ENCODE assay signal across 2 cellular contexts in the genomic region with DNA sequence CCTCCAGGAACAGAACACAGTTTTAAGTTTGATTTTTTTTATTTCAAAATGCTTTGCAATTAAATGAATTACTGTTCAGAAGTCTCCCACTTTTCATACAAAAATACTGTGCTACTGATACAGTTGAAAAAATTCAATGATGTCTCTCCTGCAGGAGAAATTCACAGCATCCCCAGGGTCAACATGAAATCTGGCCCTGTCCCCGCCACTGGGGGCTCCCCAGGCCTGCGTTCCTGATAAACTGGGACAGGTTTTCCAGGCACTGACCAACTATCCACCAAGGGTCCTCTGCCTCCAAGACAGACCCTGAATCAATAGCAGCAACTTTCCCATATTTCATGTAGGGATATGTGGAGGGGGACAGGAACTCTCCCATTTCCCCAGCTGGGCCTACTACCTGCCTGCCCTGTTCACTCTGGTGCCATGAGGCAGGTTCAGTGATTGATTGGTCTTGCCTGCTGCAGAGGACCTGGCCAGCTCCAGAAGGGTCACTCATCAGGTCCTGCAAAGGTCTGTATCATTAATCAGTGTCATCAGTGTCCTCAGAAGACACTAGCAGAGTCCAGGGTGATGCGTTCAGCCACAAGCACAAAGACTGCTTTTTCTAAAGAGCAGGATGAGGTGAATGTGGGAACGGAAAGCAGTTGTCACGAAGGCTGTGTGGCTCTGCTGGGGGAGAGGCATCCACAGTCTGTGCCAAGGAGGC.
TF ChIP-seq lines count a peak whose summit lies in the region.

No MANE protein-coding gene starts in this region.

TF ChIP-seq in IMR-90, 13 proteins besides CTCF, POLR2A, EP300 and RAD21:
- TF ChIP-seq MAZ (IDR thresholded peaks at IDR 0.05; ENCODE audit: borderline replicate concordance, low read depth, low read length): no peak
- no peak for TF ChIP-seq SMC3 (IDR thresholded peaks at IDR 0.05; ENCODE audit: low read depth, low read length)
- TF ChIP-seq, protein P1, sequence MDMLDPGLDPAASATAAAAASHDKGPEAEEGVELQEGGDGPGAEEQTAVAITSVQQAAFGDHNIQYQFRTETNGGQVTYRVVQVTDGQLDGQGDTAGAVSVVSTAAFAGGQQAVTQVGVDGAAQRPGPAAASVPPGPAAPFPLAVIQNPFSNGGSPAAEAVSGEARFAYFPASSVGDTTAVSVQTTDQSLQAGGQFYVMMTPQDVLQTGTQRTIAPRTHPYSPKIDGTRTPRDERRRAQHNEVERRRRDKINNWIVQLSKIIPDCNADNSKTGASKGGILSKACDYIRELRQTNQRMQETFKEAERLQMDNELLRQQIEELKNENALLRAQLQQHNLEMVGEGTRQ (IDR thresholded peaks at IDR 0.05; ENCODE audit: low read depth, low read length): no peak
- TF ChIP-seq RCOR1 (IDR thresholded peaks at IDR 0.05; ENCODE audit: insufficient replicate concordance, low read length): no peak
- TF ChIP-seq MXI1 (IDR thresholded peaks at IDR 0.05; ENCODE audit: borderline replicate concordance, low read depth, low read length): no peak
- TF ChIP-seq, protein P2, sequence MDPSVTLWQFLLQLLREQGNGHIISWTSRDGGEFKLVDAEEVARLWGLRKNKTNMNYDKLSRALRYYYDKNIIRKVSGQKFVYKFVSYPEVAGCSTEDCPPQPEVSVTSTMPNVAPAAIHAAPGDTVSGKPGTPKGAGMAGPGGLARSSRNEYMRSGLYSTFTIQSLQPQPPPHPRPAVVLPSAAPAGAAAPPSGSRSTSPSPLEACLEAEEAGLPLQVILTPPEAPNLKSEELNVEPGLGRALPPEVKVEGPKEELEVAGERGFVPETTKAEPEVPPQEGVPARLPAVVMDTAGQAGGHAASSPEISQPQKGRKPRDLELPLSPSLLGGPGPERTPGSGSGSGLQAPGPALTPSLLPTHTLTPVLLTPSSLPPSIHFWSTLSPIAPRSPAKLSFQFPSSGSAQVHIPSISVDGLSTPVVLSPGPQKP (IDR thresholded peaks at IDR 0.05; ENCODE audit: borderline replicate concordance, low read depth, low read length): no peak
- TF ChIP-seq BHLHE40 (IDR thresholded peaks at IDR 0.05; ENCODE audit: low read depth, low read length): no peak
- no peak for TF ChIP-seq MAFK (IDR thresholded peaks at IDR 0.05; ENCODE audit: low read depth, low read length)

TF ChIP-seq in K562, 482 proteins besides CTCF, POLR2A, EP300 and RAD21:
- TF ChIP-seq, protein P3, sequence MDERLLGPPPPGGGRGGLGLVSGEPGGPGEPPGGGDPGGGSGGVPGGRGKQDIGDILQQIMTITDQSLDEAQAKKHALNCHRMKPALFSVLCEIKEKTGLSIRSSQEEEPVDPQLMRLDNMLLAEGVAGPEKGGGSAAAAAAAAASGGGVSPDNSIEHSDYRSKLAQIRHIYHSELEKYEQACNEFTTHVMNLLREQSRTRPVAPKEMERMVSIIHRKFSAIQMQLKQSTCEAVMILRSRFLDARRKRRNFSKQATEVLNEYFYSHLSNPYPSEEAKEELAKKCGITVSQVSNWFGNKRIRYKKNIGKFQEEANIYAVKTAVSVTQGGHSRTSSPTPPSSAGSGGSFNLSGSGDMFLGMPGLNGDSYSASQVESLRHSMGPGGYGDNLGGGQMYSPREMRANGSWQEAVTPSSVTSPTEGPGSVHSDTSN (CRISPR knock-in tag; IDR thresholded peaks at IDR 0.05; ENCODE audit: low read depth): no peak
- TF ChIP-seq, protein P3 (tag; conservative IDR thresholded peaks at IDR 0.05; ENCODE audit: low read depth): peak; percentile 77
- TF ChIP-seq ZBTB17 (CRISPR knock-in tag; IDR thresholded peaks at IDR 0.05) (peak; percentile 90), MEIS2 (IDR thresholded peaks at IDR 0.05; ENCODE audit: partially characterized antibody) (peak; percentile 81), ELF1 (tag; IDR thresholded peaks at IDR 0.05) (no peak), RBM22 (IDR thresholded peaks at IDR 0.05; ENCODE audit: low read depth, low read length, poor library complexity, severe bottlenecking) (peak; percentile 18), POLR3A (IDR thresholded peaks at IDR 0.05; ENCODE audit: borderline replicate concordance, extremely low read depth, insufficient read depth, insufficient read length) (no peak)
- TF ChIP-seq, protein P4, sequence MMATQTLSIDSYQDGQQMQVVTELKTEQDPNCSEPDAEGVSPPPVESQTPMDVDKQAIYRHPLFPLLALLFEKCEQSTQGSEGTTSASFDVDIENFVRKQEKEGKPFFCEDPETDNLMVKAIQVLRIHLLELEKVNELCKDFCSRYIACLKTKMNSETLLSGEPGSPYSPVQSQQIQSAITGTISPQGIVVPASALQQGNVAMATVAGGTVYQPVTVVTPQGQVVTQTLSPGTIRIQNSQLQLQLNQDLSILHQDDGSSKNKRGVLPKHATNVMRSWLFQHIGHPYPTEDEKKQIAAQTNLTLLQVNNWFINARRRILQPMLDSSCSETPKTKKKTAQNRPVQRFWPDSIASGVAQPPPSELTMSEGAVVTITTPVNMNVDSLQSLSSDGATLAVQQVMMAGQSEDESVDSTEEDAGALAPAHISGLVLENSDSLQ (IDR thresholded peaks at IDR 0.05): peak; percentile 73
- TF ChIP-seq, protein P5, sequence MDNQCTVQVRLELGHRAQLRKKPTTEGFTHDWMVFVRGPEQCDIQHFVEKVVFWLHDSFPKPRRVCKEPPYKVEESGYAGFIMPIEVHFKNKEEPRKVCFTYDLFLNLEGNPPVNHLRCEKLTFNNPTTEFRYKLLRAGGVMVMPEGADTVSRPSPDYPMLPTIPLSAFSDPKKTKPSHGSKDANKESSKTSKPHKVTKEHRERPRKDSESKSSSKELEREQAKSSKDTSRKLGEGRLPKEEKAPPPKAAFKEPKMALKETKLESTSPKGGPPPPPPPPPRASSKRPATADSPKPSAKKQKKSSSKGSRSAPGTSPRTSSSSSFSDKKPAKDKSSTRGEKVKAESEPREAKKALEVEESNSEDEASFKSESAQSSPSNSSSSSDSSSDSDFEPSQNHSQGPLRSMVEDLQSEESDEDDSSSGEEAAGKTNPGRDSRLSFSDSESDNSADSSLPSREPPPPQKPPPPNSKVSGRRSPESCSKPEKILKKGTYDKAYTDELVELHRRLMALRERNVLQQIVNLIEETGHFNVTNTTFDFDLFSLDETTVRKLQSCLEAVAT (IDR thresholded peaks at IDR 0.05): peak in 1 of 2 experiments; percentile 91; a peak in 2 of 4 replicates
